In genomic region chr1:214008347-214008746, GRCh38 we compare ENCODE assay signal across 18 cellular contexts.
"Had no signal": no experiment of that assay in that cellular context is flagged by ENCODE, and none has a peak within 500 bp of the region (broad histone marks: within the 10 kb centered on the region; RNA-seq: fewer than 3 reads in every experiment).

No MANE protein-coding gene starts in this region.

- DNase-seq: effector CD4-positive, alpha-beta T cell; immature natural killer cell; left cardiac atrium; mesendoderm; naive B cell; psoas muscle; right lobe of liver; stimulated activated CD4-positive, alpha-beta T cell treated with anti-CD3 and anti-CD28 coated beads, Interleukin-4, amount 100 ng/mL, for 1 hour; stimulated activated CD8-positive, alpha-beta memory T cell treated with anti-CD3 and anti-CD28 coated beads, Interleukin-4, amount 100 ng/mL, for 48 hours; stimulated activated naive CD8-positive, alpha-beta T cell treated with anti-CD3 and anti-CD28 coated beads, Interleukin-15, Interleukin-2, amounts not matched to agents 100 U/mL and 50 U/mL, for 24 hours; testis; upper lobe of right lung had no signal

- H3K36me3 Mint-ChIP-seq: immature natural killer cell; naive B cell; stimulated activated effector memory CD8-positive, alpha-beta T cell treated with anti-CD3 and anti-CD28 coated beads, Interleukin-12 subunit alpha, Interleukin-12 subunit beta, amount 100 ng/mL, for 72 hours had no signal

- H3K4me3 Mint-ChIP-seq: dendritic cell treated with granulocyte-macrophage colony-stimulating factor and Interleukin-4, amounts not matched to agents 40 ng/mL and 50 ng/mL, for 4 days; immature natural killer cell; naive B cell; stimulated activated effector memory CD8-positive, alpha-beta T cell treated with anti-CD3 and anti-CD28 coated beads, Interleukin-12 subunit alpha, Interleukin-12 subunit beta, amount 100 ng/mL, for 72 hours had no signal

- H3K27ac ChIP-seq: neutrophil, psoas muscle, right lobe of liver, testis, tibial nerve, upper lobe of right lung, vagina had no signal

- H3K27ac Mint-ChIP-seq: dendritic cell treated with granulocyte-macrophage colony-stimulating factor and Interleukin-4, amounts not matched to agents 40 ng/mL and 50 ng/mL, for 4 days; immature natural killer cell; naive B cell; stimulated activated effector memory CD8-positive, alpha-beta T cell treated with anti-CD3 and anti-CD28 coated beads, Interleukin-12 subunit alpha, Interleukin-12 subunit beta, amount 100 ng/mL, for 72 hours had no signal

- H3K4me3 ChIP-seq: psoas muscle, right lobe of liver, testis, tibial nerve, upper lobe of right lung, vagina had no signal

- H3K36me3 ChIP-seq: neutrophil, tibial nerve, upper lobe of right lung, vagina had no signal

- H3K9me3 ChIP-seq: neutrophil, psoas muscle, right lobe of liver, testis, tibial nerve, upper lobe of right lung, vagina had no signal

- H3K4me1 ChIP-seq: psoas muscle, upper lobe of right lung, vagina had no signal

- H3K27me3 ChIP-seq: neutrophil, right lobe of liver, testis, tibial nerve, upper lobe of right lung, vagina had no signal

- ATAC-seq: left cardiac atrium; psoas muscle; right lobe of liver; stimulated activated effector memory CD8-positive, alpha-beta T cell treated with anti-CD3 and anti-CD28 coated beads, Interleukin-12 subunit alpha, Interleukin-12 subunit beta, amount 100 ng/mL, for 72 hours; stimulated activated naive CD8-positive, alpha-beta T cell treated with anti-CD3 and anti-CD28 coated beads, Interleukin-15, Interleukin-2, amounts not matched to agents 100 U/mL and 50 U/mL, for 24 hours; upper lobe of right lung had no signal

- H3K4me1 Mint-ChIP-seq: immature natural killer cell; naive B cell; stimulated activated effector memory CD8-positive, alpha-beta T cell treated with anti-CD3 and anti-CD28 coated beads, Interleukin-12 subunit alpha, Interleukin-12 subunit beta, amount 100 ng/mL, for 72 hours had no signal

- H3K9me3 Mint-ChIP-seq: dendritic cell treated with granulocyte-macrophage colony-stimulating factor and Interleukin-4, amounts not matched to agents 40 ng/mL and 50 ng/mL, for 4 days; nephron had no signal
